9 cellular contexts compared by ENCODE assay signal in genomic region chr2:179096090-179096489, GRCh38. TPM values are rescaled to one million over a fixed set of nuclear protein-coding genes. Genes with fewer than 3 reads are reported as not detected.
DNase-seq lines count a peak whose midpoint lies in the region; ATAC-seq and TF ChIP-seq lines count a peak whose summit lies in the region.
"Had no signal": no experiment of that assay in that cellular context is flagged by ENCODE, and none has a peak within 500 bp of the region (broad histone marks: within the 10 kb centered on the region; RNA-seq: fewer than 3 reads in every experiment).

No MANE protein-coding gene starts in this region.

- H3K27ac ChIP-seq in foreskin keratinocyte = no peak overlapping the region

- H3K27me3 ChIP-seq in foreskin keratinocyte = no peaks in the 10 kb centered on the region

- no peaks in the 10 kb centered on the region for H3K4me1 ChIP-seq in foreskin keratinocyte

- TF ChIP-seq CTCF in foreskin keratinocyte (conservative IDR thresholded peaks at IDR 0.05) = no peak

- ATAC-seq in GM18519 (IDR thresholded peaks at IDR 0.05; ENCODE audit: low FRiP score, unreplicated experiment) = peak; percentile 97
- peak; percentile 95 for ATAC-seq in GM21515 (IDR thresholded peaks at IDR 0.05; ENCODE audit: unreplicated experiment)
- peak; percentile 78 for ATAC-seq in foreskin keratinocyte

- DNase-seq in HPDE6-E6E7 (ENCODE audit: extremely low spot score) (peak; percentile 1), foreskin keratinocyte (peak in 1 of 2 donors; percentile 15), globus pallidus (ENCODE audit: low spot score) (no peak), DMS79 treated with DMSO at 0.1 percent for 48 hours (lab: John Stamatoyannopoulos, UW) (no peak), NCI-H226 (no peak), NCI-H1092 (lab: John Stamatoyannopoulos, UW) (no peak)
- DNase-seq: KG1 had no signal

RNA-seq across cellular contexts. Expression of gene CCDC141, which starts 46.2 kb away (rescaled TPM):
- not detected in 2 replicates for total RNA-seq in foreskin keratinocyte
- not detected in 2 replicates for polyA plus RNA-seq in foreskin keratinocyte
